ENCODE assay signal across 29 cellular contexts in the genomic region with DNA sequence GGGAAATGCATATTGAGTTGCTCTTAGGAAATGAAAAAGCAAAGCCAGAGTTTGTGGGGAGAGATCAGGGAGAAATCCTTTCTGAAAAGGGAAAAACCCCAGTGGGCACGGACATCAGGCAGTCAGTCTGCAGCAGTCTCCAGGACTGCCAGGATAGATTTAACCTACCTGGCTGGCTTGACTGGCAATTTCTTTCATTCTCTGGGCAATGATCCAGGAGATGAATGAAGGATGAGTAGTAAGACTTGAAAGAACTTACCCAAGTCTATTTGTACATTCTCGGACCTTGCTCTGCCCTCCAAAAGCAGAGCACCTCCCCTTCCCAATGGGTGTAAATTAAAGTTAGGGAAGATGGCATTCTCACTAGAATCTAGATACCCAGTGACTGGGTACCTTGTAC.
"Had no signal": no experiment of that assay in that cellular context is flagged by ENCODE, and none has a peak within 500 bp of the region (broad histone marks: within the 10 kb centered on the region; RNA-seq: fewer than 3 reads in every experiment).

No MANE protein-coding gene starts in this region.

- H3K27me3 Mint-ChIP-seq: activated CD8-positive, alpha-beta T cell treated with anti-CD3 and anti-CD28 coated beads for 36 hours; activated T-cell treated with anti-CD3 and anti-CD28 coated beads, Interleukin-2, amount 50 U/mL, for 24 hours had no signal

- H3K27ac ChIP-seq: adrenal gland, body of pancreas, SJCRH30, SK-N-MC had no signal

- H3K27me3 ChIP-seq: adrenal gland, body of pancreas, MG63, SJCRH30 had no signal

- H3K4me3 Mint-ChIP-seq: activated CD4-positive, alpha-beta T cell treated with anti-CD3 and anti-CD28 coated beads, Interleukin-2, amount 10 ng/mL, durations not matched to agents 24 days and 14 days; activated CD8-positive, alpha-beta T cell treated with anti-CD3 and anti-CD28 coated beads for 36 hours; activated T-cell treated with anti-CD3 and anti-CD28 coated beads, Interleukin-2, amount 50 U/mL, for 24 hours; IgD-negative memory B cell; T-helper 1 cell treated with Interleukin-12 subunit alpha and Interleukin-12 subunit beta and Interleukin-4 antibody, amounts not matched to agents 30 μg/mL and 1 μg/mL, for 36 hours; T-helper 2 cell treated with Interferon-gamma antibody and Interleukin-4, amounts not matched to agents 5 μg/mL and 100 μg/mL, for 36 hours had no signal

- H3K4me1 Mint-ChIP-seq: activated CD4-positive, alpha-beta T cell treated with anti-CD3 and anti-CD28 coated beads, Interleukin-2, amount 10 ng/mL, durations not matched to agents 24 days and 14 days; IgD-negative memory B cell had no signal

- H3K36me3 Mint-ChIP-seq: activated naive CD4-positive, alpha-beta T cell treated with anti-CD3 and anti-CD28 coated beads, Interleukin-2, amount 50 U/mL, for 72 hours; IgD-negative memory B cell had no signal

- H3K4me3 ChIP-seq: adrenal gland, body of pancreas, MG63, SJCRH30, SK-N-MC had no signal

- DNase-seq: activated CD4-positive, alpha-beta T cell treated with anti-CD3 and anti-CD28 coated beads, Interleukin-2, amount 10 ng/mL, durations not matched to agents 24 days and 14 days; activated CD4-positive, alpha-beta T cell treated with anti-CD3 and anti-CD28 coated beads, Interleukin-2, amount 50 U/mL, for 4 hours; activated CD8-positive, alpha-beta T cell treated with anti-CD3 and anti-CD28 coated beads for 36 hours; activated gamma-delta T cell; activated naive CD4-positive, alpha-beta T cell treated with Interleukin-2 at 50 U/mL for 16 hours; activated T-cell treated with anti-CD3 and anti-CD28 coated beads, Interleukin-2, amount 50 U/mL, for 24 hours; adrenal gland; body of pancreas; central memory CD4-positive, alpha-beta T cell; Karpas-422; KBM-7; MG63; NCI-H1048; NCI-H1105 treated with DMSO at 0.1 percent for 48 hours; NCI-H1436; NCI-H1694; NCI-H1930; NCI-H2081 treated with DMSO at 0.1 percent for 48 hours; NCI-H510A; NCI-H526; NCI-H774; SHP77; SJCRH30 had no signal

- H3K9me3 Mint-ChIP-seq: activated CD4-positive, alpha-beta T cell treated with anti-CD3 and anti-CD28 coated beads, Interleukin-2, amount 10 ng/mL, durations not matched to agents 24 days and 14 days; activated CD8-positive, alpha-beta T cell treated with anti-CD3 and anti-CD28 coated beads for 36 hours; activated naive CD4-positive, alpha-beta T cell treated with anti-CD3 and anti-CD28 coated beads, Interleukin-2, amount 50 U/mL, for 72 hours; activated T-cell treated with anti-CD3 and anti-CD28 coated beads, Interleukin-2, amount 50 U/mL, for 24 hours; activated T-helper 2 cell treated with anti-CD3 and anti-CD28 coated beads, Interferon-gamma antibody, Interleukin-2, Interleukin-4, amounts not matched to agents 10 μg/mL and 5 μg/mL and 100 μg/mL, durations not matched to agents 14 hours and 24 hours and 36 hours; IgD-negative memory B cell; T-helper 1 cell treated with Interleukin-12 subunit alpha and Interleukin-12 subunit beta and Interleukin-4 antibody, amounts not matched to agents 30 μg/mL and 1 μg/mL, for 36 hours; T-helper 2 cell treated with Interferon-gamma antibody and Interleukin-4, amounts not matched to agents 5 μg/mL and 100 μg/mL, for 36 hours had no signal

- ATAC-seq: activated CD8-positive, alpha-beta T cell treated with anti-CD3 and anti-CD28 coated beads for 36 hours; activated naive CD4-positive, alpha-beta T cell treated with anti-CD3 and anti-CD28 coated beads, Interleukin-2, amount 50 U/mL, for 72 hours; body of pancreas had no signal

- H3K36me3 ChIP-seq: adrenal gland, MG63, SJCRH30 had no signal

- H3K4me1 ChIP-seq: adrenal gland, body of pancreas, SJCRH30 had no signal

- H3K9me3 ChIP-seq: adrenal gland, body of pancreas, MG63, SJCRH30 had no signal

- H3K27ac Mint-ChIP-seq: activated CD4-positive, alpha-beta T cell treated with anti-CD3 and anti-CD28 coated beads, Interleukin-2, amount 10 ng/mL, durations not matched to agents 24 days and 14 days; activated CD8-positive, alpha-beta T cell treated with anti-CD3 and anti-CD28 coated beads for 36 hours; activated naive CD4-positive, alpha-beta T cell treated with anti-CD3 and anti-CD28 coated beads, Interleukin-2, amount 50 U/mL, for 72 hours; activated T-cell treated with anti-CD3 and anti-CD28 coated beads, Interleukin-2, amount 50 U/mL, for 24 hours; activated T-helper 2 cell treated with anti-CD3 and anti-CD28 coated beads, Interferon-gamma antibody, Interleukin-2, Interleukin-4, amounts not matched to agents 10 μg/mL and 5 μg/mL and 100 μg/mL, durations not matched to agents 14 hours and 24 hours and 36 hours; IgD-negative memory B cell; T-helper 1 cell treated with Interleukin-12 subunit alpha and Interleukin-12 subunit beta and Interleukin-4 antibody, amounts not matched to agents 30 μg/mL and 1 μg/mL, for 36 hours; T-helper 2 cell treated with Interferon-gamma antibody and Interleukin-4, amounts not matched to agents 5 μg/mL and 100 μg/mL, for 36 hours had no signal
